Comparison of ENCODE assay signal across 9 cellular contexts in genomic region chr1:10528066-10529014, GRCh38. TPM values are rescaled to one million over a fixed set of nuclear protein-coding genes. Genes with fewer than 3 reads are reported as not detected.
DNase-seq lines count a peak whose midpoint lies in the region; ATAC-seq, FAIRE-seq and TF ChIP-seq lines count a peak whose summit lies in the region.
"Had no signal": no experiment of that assay in that cellular context is flagged by ENCODE, and none has a peak within 500 bp of the region (broad histone marks: within the 10 kb centered on the region; RNA-seq: fewer than 3 reads in every experiment).

No MANE protein-coding gene starts in this region.

- no peak overlapping the region for H3K27ac Mint-ChIP-seq in neural progenitor cell
- no peak overlapping the region for H3K27ac Mint-ChIP-seq in CD4-positive, alpha-beta T cell

- peaks cover 43% of the 10 kb centered on the region for H3K4me1 Mint-ChIP-seq in neural progenitor cell
- H3K4me1 Mint-ChIP-seq in CD4-positive, alpha-beta T cell (ENCODE audit: low read depth), result peaks cover 20% of the 10 kb centered on the region

- H4K20me1 ChIP-seq in BLaER1 treated with 17β-estradiol and CSF1 and Interleukin-3, amounts not matched to agents 10 nM and 100 nM, result peaks cover 47 to 80% (median 64%) of the 10 kb centered on the region in 11 experiments; a peak in 20 of 22 replicates
- H4K20me1 ChIP-seq in neural progenitor cell (ENCODE audit: low read depth), result peaks cover 64% of the 10 kb centered on the region

- H3K9ac ChIP-seq in BLaER1 treated with 17β-estradiol and CSF1 and Interleukin-3, amounts not matched to agents 10 nM and 100 nM, result no peak overlapping the region
- H3K9ac ChIP-seq in neural progenitor cell, result no peak overlapping the region

- peaks cover 12 to 31% (median 19%) of the 10 kb centered on the region in 10 experiments; a peak in 16 of 20 replicates for H3K4me1 ChIP-seq in BLaER1 treated with 17β-estradiol and CSF1 and Interleukin-3, amounts not matched to agents 10 nM and 100 nM
- H3K4me1 ChIP-seq in esophagus squamous epithelium (peaks cover 8 to 32% (median 14%) of the 10 kb centered on the region in 3 donors), neural progenitor cell (peaks cover 36% of the 10 kb centered on the region)

- H3K36me3 ChIP-seq in BLaER1 treated with 17β-estradiol and CSF1 and Interleukin-3, amounts not matched to agents 10 nM and 100 nM, result peaks cover 0 to 21% (median 0%) of the 10 kb centered on the region in 11 experiments; a peak in 4 of 22 replicates
- H3K36me3 ChIP-seq in esophagus squamous epithelium (no peaks in the 10 kb centered on the region), neural progenitor cell (no peaks in the 10 kb centered on the region)

- H3F3A ChIP-seq in neural progenitor cell (ENCODE audit: low read depth), result peaks cover 22% of the 10 kb centered on the region

- 37 to 40% methylated on average over 13 of the region's 13 CpGs for WGBS in esophagus squamous epithelium, 2 donors

- H3K79me2 ChIP-seq in neural progenitor cell (ENCODE audit: low read depth), result peaks cover 61% of the 10 kb centered on the region

- no peak overlapping the region for H3K4me3 Mint-ChIP-seq in neural progenitor cell
- no peak overlapping the region for H3K4me3 Mint-ChIP-seq in CD4-positive, alpha-beta T cell

- intact Hi-C loops in esophagus squamous epithelium (cut with DNase I), result no loop called here
- intact Hi-C loops in CD4-positive, alpha-beta T cell (cut with DNase I, micrococcal nuclease), result no loop called here

- DNase-seq in RCC 7860 (ENCODE audit: low spot score) (peak; percentile 97), esophagus squamous epithelium (lab: John Stamatoyannopoulos, UW) (no peak), neural progenitor cell (ENCODE audit: low spot score) (no peak)
- DNase-seq in CD4-positive, alpha-beta T cell, result no peak
- DNase-seq: cerebellar nuclear complex had no signal

- H3K4me3 ChIP-seq in BLaER1 treated with 17β-estradiol and CSF1 and Interleukin-3, amounts not matched to agents 10 nM and 100 nM, result no peak overlapping the region
- H3K4me3 ChIP-seq in esophagus squamous epithelium (peak overlapping the region in 1 of 4 donors; percentile 28), neural progenitor cell (no peak overlapping the region)

- peaks cover 2% of the 10 kb centered on the region for H3K27me3 Mint-ChIP-seq in neural progenitor cell (ENCODE audit: insufficient read depth, low read depth)
- no peaks in the 10 kb centered on the region for H3K27me3 Mint-ChIP-seq in CD4-positive, alpha-beta T cell

- POLR2A ChIA-PET in CD4-positive, alpha-beta T cell (lab: Charles Lee), result interaction anchor here (0.6 kb wide), 1 partner anchor 503 kb away, joined by 3 read pairs; no protein-coding TSS in a partner anchor

- CTCF ChIA-PET in CD4-positive, alpha-beta T cell (lab: Charles Lee), result interaction anchor here (1.1 kb wide), 1 partner anchor 21 kb away, joined by 5 read pairs; no protein-coding TSS in a partner anchor

- H3K27me3 ChIP-seq in BLaER1 treated with 17β-estradiol and CSF1 and Interleukin-3, amounts not matched to agents 10 nM and 100 nM, result no peaks in the 10 kb centered on the region
- H3K27me3 ChIP-seq in esophagus squamous epithelium (no peaks in the 10 kb centered on the region), neural progenitor cell (no peaks in the 10 kb centered on the region)
- no peaks in the 10 kb centered on the region for H3K27me3 ChIP-seq in CD4-positive, alpha-beta T cell (ENCODE audit: control insufficient read depth, insufficient read depth, low read length)

- H3K9me3 ChIP-seq in BLaER1 treated with 17β-estradiol and CSF1 and Interleukin-3, amounts not matched to agents 10 nM and 100 nM (replicated peaks in 1 of 11), result no peaks in the 10 kb centered on the region
- H3K9me3 ChIP-seq in esophagus squamous epithelium, result no peaks in the 10 kb centered on the region
- H3K9me3 ChIP-seq in neural progenitor cell (ENCODE audit: low read depth), result no peaks in the 10 kb centered on the region
- no peaks in the 10 kb centered on the region for H3K9me3 ChIP-seq in CD4-positive, alpha-beta T cell (ENCODE audit: control insufficient read depth, low read length)

- ATAC-seq in HG03354 (IDR thresholded peaks at IDR 0.05; ENCODE audit: poor library complexity, severe bottlenecking, unreplicated experiment) (no peak), GM18502 (IDR thresholded peaks at IDR 0.05; ENCODE audit: poor library complexity, unreplicated experiment) (no peak), GM21528 (IDR thresholded peaks at IDR 0.05; ENCODE audit: low FRiP score, unreplicated experiment) (no peak)
- ATAC-seq in CD4-positive, alpha-beta T cell (ENCODE audit: poor library complexity), result no peak

- no peaks in the 10 kb centered on the region for H3K9me3 Mint-ChIP-seq in neural progenitor cell
- no peaks in the 10 kb centered on the region for H3K9me3 Mint-ChIP-seq in CD4-positive, alpha-beta T cell

- H3K4me2 ChIP-seq in BLaER1 treated with 17β-estradiol and CSF1 and Interleukin-3, amounts not matched to agents 10 nM and 100 nM, result peak overlapping the region in 6 of 11 experiments; percentile 4 to 47 (median 21); a peak in 5 of 22 replicates
- peak overlapping the region; percentile 61 for H3K4me2 ChIP-seq in neural progenitor cell

- peak; percentile 95 for FAIRE-seq in RCC 7860 (lab: Jason Lieb, UNC)

- no peak overlapping the region for H3K27ac ChIP-seq in BLaER1 treated with 17β-estradiol and CSF1 and Interleukin-3, amounts not matched to agents 10 nM and 100 nM
- H3K27ac ChIP-seq in esophagus squamous epithelium (peak overlapping the region; percentile 56 to 77 (median 66)), neural progenitor cell (no peak overlapping the region)
- no peak overlapping the region for H3K27ac ChIP-seq in CD4-positive, alpha-beta T cell (ENCODE audit: low read depth, low read length)

- H2AFZ ChIP-seq in neural progenitor cell (replicated peaks), result no peak overlapping the region

- no peaks in the 10 kb centered on the region for H3K36me3 Mint-ChIP-seq in neural progenitor cell
- peaks cover 5% of the 10 kb centered on the region for H3K36me3 Mint-ChIP-seq in CD4-positive, alpha-beta T cell (ENCODE audit: low read depth)

- TF ChIP-seq POLR2A in esophagus squamous epithelium (IDR thresholded peaks at IDR 0.05), result no peak

- TF ChIP-seq CTCF in esophagus squamous epithelium (IDR thresholded peaks at IDR 0.05) (no peak), neural progenitor cell (IDR thresholded peaks at IDR 0.05) (no peak)
- TF ChIP-seq CTCF in CD4-positive, alpha-beta T cell (IDR thresholded peaks at IDR 0.05), result no peak

RNA-seq across cellular contexts. Expression of gene PEX14, which starts 53.6 kb away (rescaled TPM):
- total RNA-seq in esophagus squamous epithelium (10 to 100 TPM in 3 of 4 donors, 1 to 10 TPM in 1; 9.4 to 22.9 (median 15.2) TPM), neural progenitor cell (ENCODE audit: low replicate concordance) (9.3 and 21.3 TPM in 2 replicates)
- total RNA-seq in CD4-positive, alpha-beta T cell, result 10 to 100 TPM; 13.3 to 14.8 TPM

RNA-seq across cellular contexts. Expression of gene DFFA, which starts 56.0 kb away (rescaled TPM):
- total RNA-seq in esophagus squamous epithelium (10 to 100 TPM; 14.9 to 40.4 (median 26.0) TPM), neural progenitor cell (ENCODE audit: low replicate concordance) (57.6 and 58.5 TPM in 2 replicates)
- 1 to 10 TPM; 7.4 to 9.1 TPM for total RNA-seq in CD4-positive, alpha-beta T cell

Comparison
In these comparisons a context has a peak if more than half of its experiments do, and no peak if none do; other contexts are left out.
1. H3K27ac ChIP-seq: peak in esophagus squamous epithelium (4 of 4); none in BLaER1 treated with 17β-estradiol and CSF1 and Interleukin-3, amounts not matched to agents 10 nM and 100 nM (0 of 11), neural progenitor cell (single experiment) and CD4-positive, alpha-beta T cell (single experiment).